In genomic region chr3:22089284-22089683, GRCh38 we compare ENCODE assay signal across 8 cellular contexts.
A peak's percentile ranks its signal among the peaks of the same experiment; 100 is the strongest.
DNase-seq lines count a peak whose midpoint lies in the region; ATAC-seq and TF ChIP-seq lines count a peak whose summit lies in the region.

No MANE protein-coding gene starts in this region.

- H3K27ac ChIP-seq in body of pancreas: no peak overlapping the region

- H3K27me3 ChIP-seq in body of pancreas: no peaks in the 10 kb centered on the region

- no peaks in the 10 kb centered on the region for H3K9me3 ChIP-seq in body of pancreas
- H3K9me3 ChIP-seq in mucosa of descending colon: no peaks in the 10 kb centered on the region

- TF ChIP-seq CTCF in AG04449 (IDR thresholded peaks at IDR 0.05; ENCODE audit: insufficient read depth, low read length, missing control alignments): peak; percentile 7
- peak; percentile 23 for TF ChIP-seq CTCF in NB4 (IDR thresholded peaks at IDR 0.05; ENCODE audit: low read depth, low read length)
- TF ChIP-seq CTCF in body of pancreas (IDR thresholded peaks at IDR 0.05): peak; percentile 10 to 76 (median 63)
- no peak for TF ChIP-seq CTCF in mucosa of descending colon (IDR thresholded peaks at IDR 0.05)

- DNase-seq in AG04449 (ENCODE audit: low read depth, low spot score) (no peak), NB4 (ENCODE audit: low read depth) (peak; percentile 37), body of pancreas (peak; percentile 26 to 50 (median 41)), mucosa of descending colon (peak in 2 of 3 donors; percentile 13 to 16), NCI-H1048 (lab: John Stamatoyannopoulos, UW) (no peak), NCI-H1436 treated with DMSO at 0.1 percent for 48 hours (lab: John Stamatoyannopoulos, UW) (no peak)

- 3 to 4% methylated on average over 4 of the region's 4 CpGs for WGBS in body of pancreas, 2 donors

- CTCF ChIA-PET in AG04449 (lab: Yijun Ruan, JAX): interaction anchor here (1.0 to 1.5 kb wide), 5 partner anchors 9 to 871 kb away, joined by 3 to 6 read pairs (median 3); no protein-coding TSS in a partner anchor

- H3K4me3 ChIP-seq in AG04449 (ENCODE audit: low read depth, low read length): no peak overlapping the region
- H3K4me3 ChIP-seq in NB4 (ENCODE audit: low read depth, low read length): no peak overlapping the region
- no peak overlapping the region for H3K4me3 ChIP-seq in body of pancreas
- no peak overlapping the region for H3K4me3 ChIP-seq in mucosa of descending colon

- intact Hi-C loops in body of pancreas (cut with DNase I): no loop called here
- intact Hi-C loops in mucosa of descending colon (cut with DNase I, micrococcal nuclease): no loop called here

- peak; percentile 87 for ATAC-seq in GM18498 (IDR thresholded peaks at IDR 0.05; ENCODE audit: unreplicated experiment)
- peak; percentile 96 for ATAC-seq in HG02642 (IDR thresholded peaks at IDR 0.05; ENCODE audit: poor library complexity, unreplicated experiment)
- ATAC-seq in body of pancreas: peak; percentile 81
- ATAC-seq in mucosa of descending colon: peak; percentile 67

- H3K36me3 ChIP-seq in body of pancreas (replicated peaks in 1 of 2; ENCODE audit: insufficient read depth in 1 of 2, low read depth in 2 of 2) (no peaks in the 10 kb centered on the region), mucosa of descending colon (ENCODE audit: low read depth) (no peaks in the 10 kb centered on the region)

- TF ChIP-seq POLR2A in NB4 (IDR thresholded peaks at IDR 0.05; ENCODE audit: extremely low read depth, insufficient read length): no peak
- no peak for TF ChIP-seq POLR2A in body of pancreas (IDR thresholded peaks at IDR 0.05)

- POLR2A ChIA-PET in AG04449 (lab: Yijun Ruan, JAX): no interaction called here

- no peaks in the 10 kb centered on the region for H3K4me1 ChIP-seq in body of pancreas
- no peaks in the 10 kb centered on the region for H3K4me1 ChIP-seq in mucosa of descending colon (ENCODE audit: low read depth)

Comparison
In these comparisons a context has a peak if more than half of its experiments do, and no peak if none do; other contexts are left out.
1. DNase-seq: peak in NB4 (single experiment), body of pancreas (4 of 4) and mucosa of descending colon (2 of 3); none in AG04449 (single experiment), NCI-H1048 (single experiment) and NCI-H1436 treated with DMSO at 0.1 percent for 48 hours (single experiment).
2. Peak in every context shown above with its lines, with median percentiles within 50 percentile points of each other: ATAC-seq.